ENCODE assay signal across 8 cellular contexts in genomic region chr6:15398657-15399287, GRCh38.
DNase-seq lines count a peak whose midpoint lies in the region; ATAC-seq, FAIRE-seq and TF ChIP-seq lines count a peak whose summit lies in the region.

No MANE protein-coding gene starts in this region.

- TF ChIP-seq CTCF in CD14-positive monocyte (IDR thresholded peaks at IDR 0.05) (no peak), kidney (IDR thresholded peaks at IDR 0.05; ENCODE audit: borderline replicate concordance, extremely low read depth, insufficient read depth) (no peak)

- intact Hi-C loops in CD14-positive monocyte (cut with micrococcal nuclease) (no loop called here), kidney (cut with DNase I) (no loop called here)

- peaks cover 11 to 14% of the 10 kb centered on the region in 2 donors for H3K4me1 ChIP-seq in kidney (ENCODE audit: control insufficient read depth in 1 of 2, insufficient read depth in 1 of 2, low read depth in 1 of 2, low read length in 2 of 2)

- H3K27ac Mint-ChIP-seq in CD14-positive monocyte: peak overlapping the region in 6 of 7 donors; percentile 25 to 86 (median 62)
- peak overlapping the region; percentile 68 for H3K27ac Mint-ChIP-seq in activated naive CD8-positive, alpha-beta T cell treated with anti-CD3 and anti-CD28 coated beads for 36 hours

- no peak for FAIRE-seq in kidney (lab: Jason Lieb, UNC)

- peaks cover 0 to under 1% (median 0%) of the 10 kb centered on the region in 3 donors for H3K27me3 Mint-ChIP-seq in CD14-positive monocyte (ENCODE audit: low read depth in 3 of 3)
- H3K27me3 Mint-ChIP-seq in activated naive CD8-positive, alpha-beta T cell treated with anti-CD3 and anti-CD28 coated beads for 36 hours: no peaks in the 10 kb centered on the region

- DNase-seq in CD14-positive monocyte (ENCODE audit: low spot score): no peak
- DNase-seq in activated naive CD8-positive, alpha-beta T cell treated with anti-CD3 and anti-CD28 coated beads for 36 hours: no peak
- DNase-seq in kidney: no peak
- DNase-seq in NCI-H69 (lab: John Stamatoyannopoulos, UW): no peak

- peaks cover 13 to 14% of the 10 kb centered on the region in 2 donors for H3K36me3 Mint-ChIP-seq in CD14-positive monocyte
- H3K36me3 Mint-ChIP-seq in activated naive CD8-positive, alpha-beta T cell treated with anti-CD3 and anti-CD28 coated beads for 36 hours: peaks cover 13% of the 10 kb centered on the region

- H3K9me3 ChIP-seq in kidney (ENCODE audit: control insufficient read depth in 1 of 2, low read length in 2 of 2): no peaks in the 10 kb centered on the region

- no peak overlapping the region for H3K9ac ChIP-seq in kidney (ENCODE audit: low read length in 2 of 2)

- peak; percentile 82 for ATAC-seq in GM19035 (IDR thresholded peaks at IDR 0.05; ENCODE audit: unreplicated experiment)
- ATAC-seq in HG03342 (IDR thresholded peaks at IDR 0.05; ENCODE audit: unreplicated experiment): peak; percentile 57
- no peak for ATAC-seq in HG02588 (IDR thresholded peaks at IDR 0.05; ENCODE audit: unreplicated experiment)
- ATAC-seq in GM19328 (IDR thresholded peaks at IDR 0.05; ENCODE audit: unreplicated experiment): no peak

- no peak overlapping the region for H3K27ac ChIP-seq in kidney (ENCODE audit: low read depth in 2 of 2, low read length in 2 of 2)

- H3K4me1 Mint-ChIP-seq in CD14-positive monocyte: peaks cover 67% of the 10 kb centered on the region
- H3K4me1 Mint-ChIP-seq in activated naive CD8-positive, alpha-beta T cell treated with anti-CD3 and anti-CD28 coated beads for 36 hours: peaks cover 69% of the 10 kb centered on the region

- no peaks in the 10 kb centered on the region for H3K36me3 ChIP-seq in kidney (ENCODE audit: control insufficient read depth in 1 of 2, insufficient read depth in 2 of 2, low read length in 2 of 2)

- no peak overlapping the region for H3K4me3 ChIP-seq in kidney (ENCODE audit: low read length in 2 of 2)

- no peaks in the 10 kb centered on the region for H3K9me3 Mint-ChIP-seq in CD14-positive monocyte
- no peaks in the 10 kb centered on the region for H3K9me3 Mint-ChIP-seq in activated naive CD8-positive, alpha-beta T cell treated with anti-CD3 and anti-CD28 coated beads for 36 hours

- H3K4me3 Mint-ChIP-seq in CD14-positive monocyte: peak overlapping the region in 1 of 2 donors; percentile 71
- peak overlapping the region; percentile 35 for H3K4me3 Mint-ChIP-seq in activated naive CD8-positive, alpha-beta T cell treated with anti-CD3 and anti-CD28 coated beads for 36 hours

Comparison
In these comparisons a context has a peak if more than half of its experiments do, and no peak if none do; other contexts are left out.
1. ATAC-seq: peak in GM19035 (single experiment) and HG03342 (single experiment); none in HG02588 (single experiment) and GM19328 (single experiment).